Comparison of ENCODE assay signal across 25 cellular contexts in the genomic region with DNA sequence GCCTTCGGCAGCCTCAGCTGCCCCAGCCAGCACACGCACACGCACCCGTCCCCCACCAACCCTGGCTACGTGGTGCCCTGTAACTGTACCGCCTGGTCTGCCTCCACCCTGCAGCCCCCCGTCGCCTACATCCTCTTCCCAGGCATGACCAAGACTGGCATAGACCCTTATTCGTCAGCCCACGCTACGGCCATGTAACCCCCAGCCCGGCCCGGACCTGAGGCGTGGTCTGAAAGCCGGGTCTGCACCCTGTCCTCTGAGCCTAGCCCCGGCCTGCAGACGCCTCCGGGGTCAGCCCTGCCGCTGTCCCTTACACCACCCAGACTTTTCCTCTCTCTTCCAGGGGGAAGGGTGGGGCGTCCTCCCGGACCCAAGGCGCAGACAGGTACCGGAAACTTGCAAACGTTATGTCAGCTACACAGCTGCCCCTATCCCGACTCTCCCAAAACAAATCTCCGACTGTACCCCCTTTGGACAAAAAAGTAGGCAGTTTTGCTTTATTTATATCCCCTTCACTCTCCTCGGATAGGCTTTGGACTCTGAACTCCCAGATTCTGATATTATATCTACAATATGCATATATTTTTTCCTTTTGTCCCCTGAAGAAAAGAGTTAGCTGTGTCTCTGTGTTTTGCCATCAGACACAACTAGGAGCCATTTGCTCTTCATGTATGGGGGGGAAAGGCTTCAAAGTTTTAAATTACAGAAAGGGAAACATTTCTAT. TPM values are rescaled to one million over a fixed set of nuclear protein-coding genes. Genes with fewer than 3 reads are reported as not detected.
A peak's percentile ranks its signal among the peaks of the same experiment; 100 is the strongest.
DNase-seq lines count a peak whose midpoint lies in the region; ATAC-seq and TF ChIP-seq lines count a peak whose summit lies in the region.
"Had no signal": no experiment of that assay in that cellular context is flagged by ENCODE, and none has a peak within 500 bp of the region (broad histone marks: within the 10 kb centered on the region; RNA-seq: fewer than 3 reads in every experiment).

No MANE protein-coding gene starts in this region.

- no peak overlapping the region for H4K5ac ChIP-seq in mesendoderm (ENCODE audit: low read length)

- H3K27ac Mint-ChIP-seq in Caco-2 (ENCODE audit: unreplicated experiment): no peak overlapping the region
- no peak overlapping the region for H3K27ac Mint-ChIP-seq in chondrocyte (ENCODE audit: unreplicated experiment)
- no peak overlapping the region for H3K27ac Mint-ChIP-seq in CD4-positive, alpha-beta memory T cell
- H3K27ac Mint-ChIP-seq: stimulated activated effector memory CD8-positive, alpha-beta T cell treated with anti-CD3 and anti-CD28 coated beads, Interleukin-12 subunit alpha, Interleukin-12 subunit beta, amount 100 ng/mL, for 72 hours had no signal

- H3K27me3 ChIP-seq in Caco-2 (replicated peaks; ENCODE audit: control insufficient read depth, insufficient read depth, low read length) (no peaks in the 10 kb centered on the region; the same call in 1 of the 2 replicates), mesendoderm (ENCODE audit: insufficient read depth, low read length, poor library complexity) (peaks cover 92% of the 10 kb centered on the region)
- H3K27me3 ChIP-seq in CD4-positive, alpha-beta memory T cell (ENCODE audit: insufficient read depth, low read length): peaks cover 20% of the 10 kb centered on the region

- H2BK5ac ChIP-seq in mesendoderm (ENCODE audit: low read length): no peak overlapping the region

- no peaks in the 10 kb centered on the region for H3K79me1 ChIP-seq in mesendoderm (ENCODE audit: low read length)

- peak overlapping the region; percentile 1 for H3K4me3 Mint-ChIP-seq in Caco-2 (ENCODE audit: unreplicated experiment)
- no peak overlapping the region for H3K4me3 Mint-ChIP-seq in chondrocyte (ENCODE audit: unreplicated experiment)
- no peak overlapping the region for H3K4me3 Mint-ChIP-seq in CD4-positive, alpha-beta memory T cell
- H3K4me3 Mint-ChIP-seq: stimulated activated effector memory CD8-positive, alpha-beta T cell treated with anti-CD3 and anti-CD28 coated beads, Interleukin-12 subunit alpha, Interleukin-12 subunit beta, amount 100 ng/mL, for 72 hours had no signal

- intact Hi-C loops in Caco-2 (cut with micrococcal nuclease; ENCODE audit: unreplicated experiment): no loop called here
- intact Hi-C loops in CD4-positive, alpha-beta memory T cell (cut with micrococcal nuclease): no loop called here

- no peak overlapping the region for H3K4ac ChIP-seq in mesendoderm (ENCODE audit: low read depth, low read length)

- POLR2A ChIA-PET in Caco-2 (lab: Charles Lee): no interaction called here
- POLR2A ChIA-PET in CD4-positive, alpha-beta memory T cell (lab: Charles Lee; ENCODE audit: partially characterized antibody): no interaction called here

- no peak overlapping the region for H2BK15ac ChIP-seq in mesendoderm (replicated peaks; ENCODE audit: low read depth)

- H2AK5ac ChIP-seq in mesendoderm (ENCODE audit: low read length): no peak overlapping the region

- no peak for DNase-seq in Caco-2
- DNase-seq in GM13976 (ENCODE audit: low spot score): peak; percentile 24
- peak; percentile 84 for DNase-seq in chondrocyte (ENCODE audit: low spot score)
- no peak for DNase-seq in mesendoderm
- no peak for DNase-seq in CD4-positive, alpha-beta memory T cell
- no peak for DNase-seq in SIG-M5 (lab: John Stamatoyannopoulos, UW)
- DNase-seq: activated CD4-positive, alpha-beta T cell treated with anti-CD3 and anti-CD28 coated beads for 4 hours; activated effector memory CD4-positive, alpha-beta T cell treated with Interleukin-2 at 50 U/mL for 16 hours; COR-L47; dorsolateral prefrontal cortex; erythroblast; gastrocnemius medialis; lower lobe of right lung; MG63; NCI-H82; T1000 had no signal

- BruUV-seq in Caco-2 (replicated peaks; lab: Mats Ljungman, UMichigan): no TSS peak

- peak overlapping the region; percentile 4 for H3K4me2 ChIP-seq in mesendoderm (ENCODE audit: low read length)

- H3K9me3 Mint-ChIP-seq in Caco-2 (ENCODE audit: unreplicated experiment) (no peaks in the 10 kb centered on the region), chondrocyte (ENCODE audit: low read depth) (no peaks in the 10 kb centered on the region)
- peaks cover 0 to 6% (median 0%) of the 10 kb centered on the region in 8 donors for H3K9me3 Mint-ChIP-seq in CD4-positive, alpha-beta memory T cell

- H3K9ac ChIP-seq in mesendoderm (ENCODE audit: low read length): no peak overlapping the region
- H3K9ac ChIP-seq: parathyroid adenoma had no signal

- no CpG with 5 or more reads among the region's 27 CpGs for WGBS in mesendoderm (ENCODE audit: extremely low coverage, insufficient coverage, low lambda C conversion rate)

- TF ChIP-seq CTCF in Caco-2 (IDR thresholded peaks at IDR 0.05; ENCODE audit: insufficient read depth in 1 of 2, low read depth in 1 of 2, low read length in 1 of 2, severe bottlenecking in 1 of 2, unreplicated experiment in 1 of 2) (no peak), GM13976 (IDR thresholded peaks at IDR 0.05; ENCODE audit: borderline replicate concordance, control extremely low read depth, extremely low read depth, insufficient read depth, missing control alignments) (no peak), chondrocyte (IDR thresholded peaks at IDR 0.05) (no peak)

- H3K27me3 Mint-ChIP-seq in Caco-2 (ENCODE audit: insufficient read depth, unreplicated experiment): peaks cover 23% of the 10 kb centered on the region
- peaks cover 95% of the 10 kb centered on the region for H3K27me3 Mint-ChIP-seq in chondrocyte (ENCODE audit: low read depth)
- peaks cover 42 to 65% of the 10 kb centered on the region in 2 donors for H3K27me3 Mint-ChIP-seq in CD4-positive, alpha-beta memory T cell

- no peak overlapping the region for H3K27ac ChIP-seq in mesendoderm (ENCODE audit: low read depth, low read length)
- no peak overlapping the region for H3K27ac ChIP-seq in CD4-positive, alpha-beta memory T cell (ENCODE audit: low read depth, low read length)
- H3K27ac ChIP-seq: dorsolateral prefrontal cortex, gastrocnemius medialis, HL-60, lower lobe of right lung, parathyroid adenoma had no signal

- no peak overlapping the region for H3K4me3 ChIP-seq in Caco-2 (ENCODE audit: low read depth, low read length)
- H3K4me3 ChIP-seq in mesendoderm (ENCODE audit: low read length): no peak overlapping the region
- H3K4me3 ChIP-seq in CD4-positive, alpha-beta memory T cell (ENCODE audit: low read length in 2 of 2): no peak overlapping the region
- H3K4me3 ChIP-seq: dorsolateral prefrontal cortex, MG63 had no signal

- no peaks in the 10 kb centered on the region for H3K79me2 ChIP-seq in mesendoderm (ENCODE audit: control insufficient read depth, insufficient read depth, low read length)
- H3K79me2 ChIP-seq: parathyroid adenoma had no signal

- ATAC-seq in GM21390 (IDR thresholded peaks at IDR 0.05; ENCODE audit: unreplicated experiment): no peak
- ATAC-seq: gastrocnemius medialis; Panc1; sciatic nerve; stimulated activated effector memory CD8-positive, alpha-beta T cell treated with anti-CD3 and anti-CD28 coated beads, Interleukin-12 subunit alpha, Interleukin-12 subunit beta, amount 100 ng/mL, for 72 hours had no signal

- no peak overlapping the region for H4K8ac ChIP-seq in mesendoderm (ENCODE audit: low read depth, low read length)

- H3K4me1 ChIP-seq in Caco-2: no peaks in the 10 kb centered on the region
- peaks cover 2% of the 10 kb centered on the region for H3K4me1 ChIP-seq in mesendoderm (ENCODE audit: control insufficient read depth, low read depth, low read length)
- no peaks in the 10 kb centered on the region for H3K4me1 ChIP-seq in CD4-positive, alpha-beta memory T cell (ENCODE audit: insufficient read depth, low read length)
- H3K4me1 ChIP-seq: parathyroid adenoma had no signal

- H3K36me3 ChIP-seq in Caco-2 (ENCODE audit: control insufficient read depth, insufficient read depth, low read length): no peaks in the 10 kb centered on the region
- H3K36me3 ChIP-seq in mesendoderm (ENCODE audit: control insufficient read depth, insufficient read depth, low read length): no peaks in the 10 kb centered on the region
- no peaks in the 10 kb centered on the region for H3K36me3 ChIP-seq in CD4-positive, alpha-beta memory T cell (ENCODE audit: insufficient read depth, low read length)
- H3K36me3 ChIP-seq: gastrocnemius medialis, lower lobe of right lung, MG63 had no signal

- no peak overlapping the region for H3K18ac ChIP-seq in mesendoderm (ENCODE audit: low read length)

- in situ Hi-C loops in GM13976 (cut with MboI; ENCODE audit: low sequenced_read_pairs, unreplicated experiment): no loop called here

- H3K4me1 Mint-ChIP-seq in Caco-2 (ENCODE audit: low read depth, unreplicated experiment) (no peaks in the 10 kb centered on the region), chondrocyte (ENCODE audit: low read depth) (peaks cover 30% of the 10 kb centered on the region)
- peaks cover 0 to 16% (median 2%) of the 10 kb centered on the region in 4 donors for H3K4me1 Mint-ChIP-seq in CD4-positive, alpha-beta memory T cell

- peak overlapping the region; percentile 92 for H3K23ac ChIP-seq in mesendoderm (ENCODE audit: low read length)

- H3K36me3 Mint-ChIP-seq in Caco-2 (ENCODE audit: insufficient read depth, unreplicated experiment) (no peaks in the 10 kb centered on the region), chondrocyte (ENCODE audit: low read depth) (no peaks in the 10 kb centered on the region)
- H3K36me3 Mint-ChIP-seq in CD4-positive, alpha-beta memory T cell: no peaks in the 10 kb centered on the region
- H3K36me3 Mint-ChIP-seq: stimulated activated effector memory CD8-positive, alpha-beta T cell treated with anti-CD3 and anti-CD28 coated beads, Interleukin-12 subunit alpha, Interleukin-12 subunit beta, amount 100 ng/mL, for 72 hours had no signal

- no peak overlapping the region for H2BK120ac ChIP-seq in mesendoderm (ENCODE audit: low read depth, low read length)

- CTCF ChIA-PET in Caco-2 (lab: Charles Lee): no interaction called here
- CTCF ChIA-PET in CD4-positive, alpha-beta memory T cell (lab: Charles Lee; ENCODE audit: partially characterized antibody): no interaction called here

- no peak overlapping the region for H3K56ac ChIP-seq in mesendoderm (ENCODE audit: low read length)

- no peaks in the 10 kb centered on the region for H3K9me3 ChIP-seq in Caco-2
- no peaks in the 10 kb centered on the region for H3K9me3 ChIP-seq in CD4-positive, alpha-beta memory T cell (ENCODE audit: control insufficient read depth in 1 of 2, low read length in 2 of 2)
- H3K9me3 ChIP-seq: gastrocnemius medialis, lower lobe of right lung, MG63 had no signal

RNA-seq across cellular contexts. Expression of gene SOX14, which starts 1.4 kb away (rescaled TPM):
- total RNA-seq in Caco-2 (2022) (not detected in 2 replicates), chondrocyte (not detected in 3 replicates)
- polyA plus RNA-seq in mesendoderm (2013, experiment 1 of 2): 0.41 TPM
- polyA plus RNA-seq in mesendoderm (2013, experiment 2 of 2): 0.43 TPM
- total RNA-seq in CD4-positive, alpha-beta memory T cell: not detected
- not detected for polyA plus RNA-seq in CD4-positive, alpha-beta memory T cell
- total RNA-seq: cardiac septum, dorsolateral prefrontal cortex, gastrocnemius medialis, lower lobe of right lung, myocyte, sciatic nerve had no signal
- polyA plus RNA-seq: adipose tissue had no signal

Comparison
In these comparisons a context has a peak if more than half of its experiments do, and no peak if none do; other contexts are left out.
1. DNase-seq: peak in GM13976 (single experiment) and chondrocyte (single experiment); none in Caco-2 (0 of 2), mesendoderm (single experiment), CD4-positive, alpha-beta memory T cell (0 of 5) and SIG-M5 (single experiment).